Comparison of ENCODE assay signal across 8 cellular contexts in the genomic region with DNA sequence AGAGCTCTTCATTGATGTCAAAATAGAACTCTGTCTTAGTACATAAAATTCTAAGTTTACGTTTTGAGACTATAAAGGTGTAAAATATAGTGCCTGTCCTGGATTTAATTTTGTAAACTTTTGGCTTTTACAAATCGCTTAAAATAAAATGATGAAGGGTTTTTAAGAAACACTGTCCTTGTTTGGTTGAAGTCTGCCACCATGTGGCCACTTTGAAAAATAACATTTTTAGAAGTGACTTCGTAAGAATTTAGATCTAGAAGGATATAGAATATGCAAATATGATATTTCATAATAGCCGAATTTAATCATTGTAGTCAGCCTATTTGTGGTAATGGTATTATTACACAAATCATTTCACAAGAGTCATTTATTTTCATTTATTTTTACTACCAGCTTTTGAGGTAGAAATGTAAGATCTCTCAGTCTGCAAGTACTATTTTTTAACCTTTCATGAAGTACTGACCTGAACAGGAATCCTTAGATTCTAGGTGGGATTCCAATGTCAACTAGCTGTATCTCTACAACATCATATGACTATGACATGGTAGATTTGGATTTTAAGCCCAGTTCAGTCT. TPM values are rescaled to one million over a fixed set of nuclear protein-coding genes. Genes with fewer than 3 reads are reported as not detected.
DNase-seq lines count a peak whose midpoint lies in the region; ATAC-seq and TF ChIP-seq lines count a peak whose summit lies in the region.
"Had no signal": no experiment of that assay in that cellular context is flagged by ENCODE, and none has a peak within 500 bp of the region (broad histone marks: within the 10 kb centered on the region; RNA-seq: fewer than 3 reads in every experiment).

No MANE protein-coding gene starts in this region.

- TF ChIP-seq CTCF in HCT116 (IDR thresholded peaks at IDR 0.05 in 2 of 3, conservative IDR thresholded peaks at IDR 0.05 in 1 of 3; ENCODE audit: borderline replicate concordance in 1 of 3, insufficient read depth in 1 of 3, low read depth in 2 of 3, low read length in 2 of 3) (peak; percentile 22 to 68 (median 55); a peak in 4 of 6 replicates), RWPE1 (conservative IDR thresholded peaks at IDR 0.05; ENCODE audit: low read depth) (peak; percentile 41), tibial nerve (IDR thresholded peaks at IDR 0.05) (peak; percentile 35 to 59 (median 50))

- peak; percentile 75 for TF ChIP-seq RAD21 in HCT116 (IDR thresholded peaks at IDR 0.05; ENCODE audit: low read depth)

- no TSS peak for BruUV-seq in HCT116 (replicated peaks; lab: Mats Ljungman, UMichigan)

- no peak overlapping the region for H3K4me2 ChIP-seq in HCT116 (ENCODE audit: low read length)

- H4K20me1 ChIP-seq in HCT116 (ENCODE audit: insufficient read depth), result no peaks in the 10 kb centered on the region

- RAD21 ChIA-PET in HCT116 (lab: Charles Lee; ENCODE audit: low non-redundant PET in 1 of 2, low total read pairs in 2 of 2, uncharacterized antibody in 2 of 2, unreplicated experiment in 2 of 2), result interaction anchor here (1.3 to 2.1 kb wide), 2 partner anchors 949 to 950 kb away, joined by 5 to 6 read pairs; no protein-coding TSS in a partner anchor

- peak; percentile 53; the same call in 1 of the 2 replicates for ATAC-seq in HCT116

- H3K27me3 ChIP-seq in HCT116 (ENCODE audit: insufficient read depth, low read length) (no peaks in the 10 kb centered on the region), tibial nerve (no peaks in the 10 kb centered on the region)

- H3K27ac ChIP-seq in HCT116 (ENCODE audit: low read depth, low read length), result no peak overlapping the region
- H3K27ac ChIP-seq in RWPE1, result no peak overlapping the region
- H3K27ac ChIP-seq in tibial nerve, result no peak overlapping the region

- peak overlapping the region; percentile 40 for H2AFZ ChIP-seq in HCT116 (ENCODE audit: low read depth, low read length, poor library complexity, severe bottlenecking)

- no peak for TF ChIP-seq EP300 in tibial nerve (IDR thresholded peaks at IDR 0.05)

- CTCF ChIA-PET in HCT116 (lab: Charles Lee), result interaction anchor here (0.8 to 2.6 kb wide), 3 partner anchors 14 to 950 kb away, joined by 3 to 33 read pairs (median 3); no protein-coding TSS in a partner anchor
- CTCF ChIA-PET in RWPE1 (lab: Yijun Ruan, JAX), result interaction anchor here (0.6 to 2.1 kb wide), 4 partner anchors 8 to 961 kb away, joined by 3 to 9 read pairs (median 4); no protein-coding TSS in a partner anchor

- 0 to 1% methylated on average over 4 of the region's 4 CpGs for WGBS in tibial nerve, 2 donors

- POLR2A ChIA-PET in HCT116 (lab: Charles Lee) (no interaction called here), RWPE1 (lab: Yijun Ruan, JAX; ENCODE audit: low non-redundant PET) (no interaction called here)

- no peaks in the 10 kb centered on the region for H3K4me1 ChIP-seq in HCT116 (ENCODE audit: control insufficient read depth in 1 of 2, insufficient read depth in 2 of 2, low read length in 2 of 2)
- H3K4me1 ChIP-seq in tibial nerve, result no peaks in the 10 kb centered on the region

- intact Hi-C loops in HCT116 (cut with micrococcal nuclease), result loop anchor here (1.0 to 10.0 kb wide), 2 partner anchors 949 to 1509 kb away; no protein-coding TSS in a partner anchor

- no peaks in the 10 kb centered on the region for H3K9me3 ChIP-seq in HCT116 (ENCODE audit: control insufficient read depth in 1 of 2, insufficient read depth in 1 of 2, low read depth in 1 of 2, low read length in 2 of 2)
- no peaks in the 10 kb centered on the region for H3K9me3 ChIP-seq in tibial nerve

- no peaks in the 10 kb centered on the region for H3K9me2 ChIP-seq in HCT116 (ENCODE audit: insufficient read depth)

- DNase-seq in GM04504 (ENCODE audit: low read depth) (peak; percentile 8), HCT116 (ENCODE audit: low read depth, low spot score) (peak; percentile 18), RWPE1 (ENCODE audit: low spot score) (peak; percentile 11), foreskin melanocyte (peak; percentile 18), tibial nerve (ENCODE audit: low spot score in 2 of 2) (no peak)
- no peak for DNase-seq in activated CD4-positive, alpha-beta T cell treated with anti-CD3 and anti-CD28 coated beads for 48 hours
- DNase-seq in activated effector memory CD4-positive, alpha-beta T cell treated with Interleukin-2 at 50 U/mL for 16 hours, result no peak
- DNase-seq: activated B cell treated with CpG ODN at 0.5 μM for 24 hours had no signal

- H3K9ac ChIP-seq in HCT116 (ENCODE audit: low read length), result no peak overlapping the region

- TF ChIP-seq POLR2A in HCT116 (IDR thresholded peaks at IDR 0.05; ENCODE audit: borderline replicate concordance, extremely low read depth, insufficient read depth, insufficient read length) (no peak), tibial nerve (IDR thresholded peaks at IDR 0.05) (no peak)

- no peaks in the 10 kb centered on the region for H3K79me2 ChIP-seq in HCT116 (ENCODE audit: insufficient read depth, low read length)

- H3K36me3 ChIP-seq in HCT116 (ENCODE audit: control insufficient read depth in 1 of 2, insufficient read depth in 2 of 2, low read length in 2 of 2) (no peaks in the 10 kb centered on the region), tibial nerve (no peaks in the 10 kb centered on the region)

- no peak overlapping the region for H3K4me3 ChIP-seq in HCT116 (replicated peaks in 1 of 2; ENCODE audit: low read depth in 1 of 2, low read length in 2 of 2)
- H3K4me3 ChIP-seq in tibial nerve, result no peak overlapping the region

TF ChIP-seq in HCT116, 20 proteins besides CTCF, POLR2A, EP300 and RAD21:
- TF ChIP-seq CEBPB (IDR thresholded peaks at IDR 0.05; ENCODE audit: low read depth), result no peak
- TF ChIP-seq POLR2AphosphoS5 (IDR thresholded peaks at IDR 0.05; ENCODE audit: low read depth, low read length), result no peak
- no peak for TF ChIP-seq EZH2phosphoT487 (IDR thresholded peaks at IDR 0.05; ENCODE audit: borderline replicate concordance)
- TF ChIP-seq EGR1 (IDR thresholded peaks at IDR 0.05; ENCODE audit: low read depth), result no peak
- TF ChIP-seq YY1 (IDR thresholded peaks at IDR 0.05; ENCODE audit: extremely low read depth, insufficient replicate concordance, low read depth, low read length), result no peak
- TF ChIP-seq, protein P1, sequence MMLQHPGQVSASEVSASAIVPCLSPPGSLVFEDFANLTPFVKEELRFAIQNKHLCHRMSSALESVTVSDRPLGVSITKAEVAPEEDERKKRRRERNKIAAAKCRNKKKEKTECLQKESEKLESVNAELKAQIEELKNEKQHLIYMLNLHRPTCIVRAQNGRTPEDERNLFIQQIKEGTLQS (IDR thresholded peaks at IDR 0.05), result no peak
- no peak for TF ChIP-seq TCF7L2 (IDR thresholded peaks at IDR 0.05; ENCODE audit: borderline replicate concordance, extremely low read depth, insufficient read depth, insufficient read length)
- TF ChIP-seq EZH2 (IDR thresholded peaks at IDR 0.05), result no peak
- no peak for TF ChIP-seq MAX (IDR thresholded peaks at IDR 0.05)
- TF ChIP-seq SP1 (IDR thresholded peaks at IDR 0.05; ENCODE audit: low read depth), result no peak

RNA-seq across cellular contexts. Expression of gene FAT4, which starts 31.0 kb away (rescaled TPM):
- total RNA-seq in HCT116 (2021; ENCODE audit: unreplicated experiment) (0.71 TPM), tibial nerve (10 to 100 TPM; 12.3 to 22.7 (median 18.4) TPM)
- 0.39 and 0.62 TPM in 2 replicates for polyA plus RNA-seq in HCT116 (2012)
- total RNA-seq: activated B cell treated with CpG ODN at 0.5 μM for 24 hours had no signal

Comparison
In these comparisons a context has a peak if more than half of its experiments do, and no peak if none do; other contexts are left out.
1. DNase-seq: peak in GM04504 (single experiment), HCT116 (single experiment), RWPE1 (single experiment) and foreskin melanocyte (single experiment); none in tibial nerve (0 of 2), activated CD4-positive, alpha-beta T cell treated with anti-CD3 and anti-CD28 coated beads for 48 hours (single experiment) and activated effector memory CD4-positive, alpha-beta T cell treated with Interleukin-2 at 50 U/mL for 16 hours (single experiment).
2. Peak in every context shown above with its lines, with median percentiles within 50 percentile points of each other: CTCF ChIP-seq.